Comparison of ENCODE assay signal across 17 cellular contexts in genomic region chr4:150863456-150863855, GRCh38.
A peak's percentile ranks its signal among the peaks of the same experiment; 100 is the strongest.
DNase-seq lines count a peak whose midpoint lies in the region; ATAC-seq, FAIRE-seq and TF ChIP-seq lines count a peak whose summit lies in the region.
"Had no signal": no experiment of that assay in that cellular context is flagged by ENCODE, and none has a peak within 500 bp of the region (broad histone marks: within the 10 kb centered on the region; RNA-seq: fewer than 3 reads in every experiment).

No MANE protein-coding gene starts in this region.

- H3K14ac ChIP-seq in H1 (ENCODE audit: insufficient read length): no peak overlapping the region

- no peak overlapping the region for H2BK5ac ChIP-seq in H1 (ENCODE audit: low read depth, low read length)

- H3K18ac ChIP-seq in H1 (ENCODE audit: extremely low read depth, low read length): no peak overlapping the region

- H4K20me1 ChIP-seq in H1 (replicated peaks in 1 of 2; ENCODE audit: control insufficient read depth in 1 of 2, insufficient read depth in 2 of 2, low read length in 2 of 2): no peaks in the 10 kb centered on the region

- TF ChIP-seq CTCF in MCF 10A (IDR thresholded peaks at IDR 0.05; ENCODE audit: unreplicated experiment): no peak
- no peak for TF ChIP-seq CTCF in breast epithelium (IDR thresholded peaks at IDR 0.05)
- TF ChIP-seq CTCF in NB4 (IDR thresholded peaks at IDR 0.05; ENCODE audit: low read depth, low read length): no peak
- no peak for TF ChIP-seq CTCF in H1 (IDR thresholded peaks at IDR 0.05; ENCODE audit: control extremely low read depth in 1 of 3, insufficient read depth in 1 of 3, low read depth in 1 of 3, low read length in 3 of 3)

- H3K9ac ChIP-seq in H1 (replicated peaks in 1 of 4; ENCODE audit: extremely low read depth in 1 of 4, low read depth in 3 of 4, low read length in 3 of 4): no peak overlapping the region

- intact Hi-C loops in MCF 10A (cut with micrococcal nuclease) (loop anchor here (10.0 kb wide), 1 partner anchor 269 kb away; no protein-coding TSS in a partner anchor), breast epithelium (cut with DNase I; ENCODE audit: low total_unique reads) (no loop called here)

- H3K9me3 Mint-ChIP-seq in MCF 10A (ENCODE audit: unreplicated experiment): no peaks in the 10 kb centered on the region
- H3K9me3 Mint-ChIP-seq: CD4-positive, alpha-beta T cell had no signal

- no TSS peak for BruUV-seq in MCF 10A (replicated peaks; lab: Mats Ljungman, UMichigan)

- H3K27me3 ChIP-seq in breast epithelium (no peaks in the 10 kb centered on the region), H1 (replicated peaks in 1 of 4; ENCODE audit: control insufficient read depth in 3 of 4, extremely low read depth in 1 of 4, insufficient read depth in 3 of 4, low read length in 3 of 4) (no peaks in the 10 kb centered on the region), small intestine (ENCODE audit: control insufficient read depth in 2 of 2, insufficient read depth in 2 of 2, low read length in 2 of 2) (no peaks in the 10 kb centered on the region)

- H3K79me2 ChIP-seq in H1 (ENCODE audit: control insufficient read depth in 1 of 2, insufficient read depth in 2 of 2, low read length in 2 of 2): no peaks in the 10 kb centered on the region

- no peak overlapping the region for H3K4me2 ChIP-seq in H1 (ENCODE audit: insufficient read depth in 1 of 2, low read depth in 2 of 2, low read length in 2 of 2)

- no peak overlapping the region for H3K23ac ChIP-seq in H1 (ENCODE audit: insufficient read length)

- TF ChIP-seq POLR2A in breast epithelium (IDR thresholded peaks at IDR 0.05): no peak
- TF ChIP-seq POLR2A in NB4 (IDR thresholded peaks at IDR 0.05; ENCODE audit: extremely low read depth, insufficient read length): no peak
- no peak for TF ChIP-seq POLR2A in H1 (IDR thresholded peaks at IDR 0.05; ENCODE audit: control extremely low read depth in 1 of 2, low read depth in 2 of 2, low read length in 2 of 2)

- H3K4me1 ChIP-seq in breast epithelium (no peaks in the 10 kb centered on the region), H1 (replicated peaks in 1 of 4; ENCODE audit: control insufficient read depth in 3 of 4, insufficient read depth in 4 of 4, low read length in 3 of 4) (no peaks in the 10 kb centered on the region), small intestine (ENCODE audit: control insufficient read depth in 2 of 2, insufficient read depth in 1 of 2, low read depth in 1 of 2, low read length in 1 of 2) (no peaks in the 10 kb centered on the region)

- no peak overlapping the region for H2AK5ac ChIP-seq in H1 (ENCODE audit: low read depth, low read length)

- no peak overlapping the region for H3K4ac ChIP-seq in H1 (replicated peaks; ENCODE audit: insufficient read length, low read depth, low read length)

- H3K4me1 Mint-ChIP-seq in MCF 10A (ENCODE audit: insufficient read depth, unreplicated experiment): no peaks in the 10 kb centered on the region
- H3K4me1 Mint-ChIP-seq: B cell had no signal

- H2BK120ac ChIP-seq in H1 (replicated peaks; ENCODE audit: low read depth, low read length): no peak overlapping the region

- no peak overlapping the region for H2BK20ac ChIP-seq in H1 (ENCODE audit: low read length)

- H3K36me3 ChIP-seq in breast epithelium: no peaks in the 10 kb centered on the region
- peaks cover 0 to 9% (median 0%) of the 10 kb centered on the region in 4 experiments; a peak in 1 of 8 replicates for H3K36me3 ChIP-seq in H1 (ENCODE audit: control insufficient read depth in 2 of 4, insufficient read depth in 4 of 4, low read length in 3 of 4)
- H3K36me3 ChIP-seq in small intestine (ENCODE audit: control insufficient read depth in 2 of 2, insufficient read depth in 2 of 2, low read length in 2 of 2): no peaks in the 10 kb centered on the region

- H2AFZ ChIP-seq in H1 (ENCODE audit: low read length): no peak overlapping the region

- FAIRE-seq in H1 (lab: Jason Lieb, UNC): no peak
- no peak for FAIRE-seq in small intestine (lab: Jason Lieb, UNC)
- FAIRE-seq: G401.6, GM12891, H54, HTR-8/SVneo had no signal

- no peaks in the 10 kb centered on the region for H3K27me3 Mint-ChIP-seq in MCF 10A (ENCODE audit: insufficient read depth, unreplicated experiment)
- H3K27me3 Mint-ChIP-seq: B cell; CD4-positive, alpha-beta T cell had no signal

- ATAC-seq in GM19463 (IDR thresholded peaks at IDR 0.05; ENCODE audit: unreplicated experiment): no peak
- ATAC-seq: HCT116 had no signal

- no peak overlapping the region for H3K4me3 Mint-ChIP-seq in MCF 10A (ENCODE audit: unreplicated experiment)
- H3K4me3 Mint-ChIP-seq: B cell; CD4-positive, alpha-beta T cell had no signal

- H3K4me3 ChIP-seq in breast epithelium (no peak overlapping the region), NB4 (ENCODE audit: low read depth, low read length) (no peak overlapping the region), H1 (ENCODE audit: extremely low read depth in 1 of 4, insufficient read depth in 2 of 4, low read depth in 3 of 4, low read length in 4 of 4) (no peak overlapping the region), small intestine (ENCODE audit: low read depth in 1 of 2, low read length in 2 of 2) (no peak overlapping the region)

- POLR2A ChIA-PET in MCF 10A (lab: Yijun Ruan, JAX) (no interaction called here), H1 (lab: Charles Lee; ENCODE audit: partially characterized antibody) (interaction anchor here (1.8 kb wide), 1 partner anchor 9 kb away, joined by 5 read pairs; no protein-coding TSS in a partner anchor)

- H3K56ac ChIP-seq in H1 (replicated peaks; ENCODE audit: insufficient read length, low read depth, low read length): no peak overlapping the region

- peaks cover 21% of the 10 kb centered on the region for H3K36me3 Mint-ChIP-seq in MCF 10A (ENCODE audit: insufficient read depth, unreplicated experiment)

- H3K23me2 ChIP-seq in H1 (ENCODE audit: low read depth, low read length): no peaks in the 10 kb centered on the region

- no peak overlapping the region for H4K91ac ChIP-seq in H1 (replicated peaks; ENCODE audit: insufficient read length, low read length)

- TF ChIP-seq RAD21 in H1 (IDR thresholded peaks at IDR 0.05 in 1 of 2, conservative IDR thresholded peaks at IDR 0.05 in 1 of 2; ENCODE audit: low read depth in 2 of 2, low read length in 2 of 2): no peak

- WGBS in H1 (ENCODE audit: extremely low coverage in 1 of 2, insufficient coverage in 1 of 2, insufficient read length in 1 of 2, insufficient replicate concordance in 2 of 2, low coverage in 1 of 2, low lambda C conversion rate in 2 of 2, missing lambda C conversion rate in 1 of 2), 2 experiments: 90% methylated on average over 7 of the region's 7 CpGs; no CpG with 5 or more reads in 1 of the 2 experiments
- WGBS in small intestine, 3 donors: 53 to 80% (median 68%) methylated on average over 7 of the region's 7 CpGs

- no peak overlapping the region for H3K27ac Mint-ChIP-seq in MCF 10A (ENCODE audit: low read depth, unreplicated experiment)
- H3K27ac Mint-ChIP-seq: B cell; CD4-positive, alpha-beta T cell had no signal

- no peaks in the 10 kb centered on the region for H3K79me1 ChIP-seq in H1 (ENCODE audit: low read depth, low read length)

- DNase-seq in MCF 10A (ENCODE audit: unreplicated experiment) (peak; percentile 26), breast epithelium (ENCODE audit: low spot score in 2 of 2) (no peak), NB4 (ENCODE audit: low read depth) (peak; percentile 2), H1 (ENCODE audit: low read depth in 1 of 2, low spot score in 2 of 2) (no peak), small intestine (peak; percentile 86), NCI-H146 (lab: John Stamatoyannopoulos, UW) (no peak)
- no peak for DNase-seq in activated CD8-positive, alpha-beta memory T cell treated with anti-CD3 and anti-CD28 coated beads, Interleukin-2, amount 50 U/mL, for 48 hours
- DNase-seq: C1 segment of cervical spinal cord; CD4-positive, alpha-beta T cell; DMS79 had no signal

- H3K27ac ChIP-seq in breast epithelium: no peak overlapping the region
- no peak overlapping the region for H3K27ac ChIP-seq in H1 (ENCODE audit: low read depth, low read length)
- no peak overlapping the region for H3K27ac ChIP-seq in small intestine (ENCODE audit: low read depth in 1 of 2, low read length in 1 of 2)

- no peak overlapping the region for H4K8ac ChIP-seq in H1 (ENCODE audit: extremely low read depth, insufficient read depth, low read length)

- H2BK12ac ChIP-seq in H1 (ENCODE audit: low read depth, low read length): no peak overlapping the region

- no peak for TF ChIP-seq EP300 in H1 (IDR thresholded peaks at IDR 0.05; ENCODE audit: borderline replicate concordance in 1 of 2, low read depth in 2 of 2, low read length in 2 of 2)

- no peak overlapping the region for H2BK15ac ChIP-seq in H1 (ENCODE audit: low read length)

- no peak overlapping the region for H4K5ac ChIP-seq in H1 (ENCODE audit: insufficient read length, low read depth, low read length)

- CTCF ChIA-PET in MCF 10A (lab: Yijun Ruan, JAX) (interaction anchor here (0.7 to 2.1 kb wide), 5 partner anchors 9 to 853 kb away, joined by 3 to 7 read pairs (median 3); no protein-coding TSS in a partner anchor), H1 (lab: Charles Lee; ENCODE audit: partially characterized antibody) (interaction anchor here (0.8 to 1.5 kb wide), 2 partner anchors 13 to 565 kb away, joined by 4 read pairs; no protein-coding TSS in a partner anchor)

- H3K9me3 ChIP-seq in breast epithelium: no peaks in the 10 kb centered on the region
- H3K9me3 ChIP-seq in H1 (ENCODE audit: insufficient read depth in 2 of 2, low read depth in 1 of 2, low read length in 1 of 2): no peaks in the 10 kb centered on the region
- no peaks in the 10 kb centered on the region for H3K9me3 ChIP-seq in small intestine (ENCODE audit: control insufficient read depth, low read depth)

TF ChIP-seq in H1, 55 proteins besides CTCF, POLR2A, EP300 and RAD21:
- TF ChIP-seq CEBPB (IDR thresholded peaks at IDR 0.05; ENCODE audit: low read depth, low read length): 0 out of 2 replicates have a peak, but pooled peaks have one; percentile 23
- no peak for TF ChIP-seq BCL11A (IDR thresholded peaks at IDR 0.05; ENCODE audit: low read depth in 2 of 2, low read length in 2 of 2)

Comparison
In these comparisons a context has a peak if more than half of its experiments do, and no peak if none do; other contexts are left out.
1. DNase-seq: peak in MCF 10A (single experiment), NB4 (single experiment) and small intestine (single experiment); none in breast epithelium (0 of 2), H1 (0 of 2), activated CD8-positive, alpha-beta memory T cell treated with anti-CD3 and anti-CD28 coated beads, Interleukin-2, amount 50 U/mL, for 48 hours (single experiment) and NCI-H146 (single experiment).